Comparison of ENCODE assay signal across 19 cellular contexts in genomic region chr2:215705771-215706261, GRCh38.
DNase-seq lines count a peak whose midpoint lies in the region; TF ChIP-seq lines count a peak whose summit lies in the region.
"Had no signal": no experiment of that assay in that cellular context is flagged by ENCODE, and none has a peak within 500 bp of the region (broad histone marks: within the 10 kb centered on the region; RNA-seq: fewer than 3 reads in every experiment).

No MANE protein-coding gene starts in this region.

- H3K4me1 Mint-ChIP-seq in Caco-2 (ENCODE audit: low read depth, unreplicated experiment) = peaks cover 36% of the 10 kb centered on the region
- no peaks in the 10 kb centered on the region for H3K4me1 Mint-ChIP-seq in activated T-cell treated with anti-CD3 and anti-CD28 coated beads, Interleukin-2, amount 50 U/mL, for 24 hours (ENCODE audit: low read depth)
- H3K4me1 Mint-ChIP-seq: WTC11 had no signal

- TF ChIP-seq EP300 in sigmoid colon (IDR thresholded peaks at IDR 0.05) = no peak

- peaks cover 43% of the 10 kb centered on the region for H3K4me1 ChIP-seq in Caco-2
- peaks cover 10% of the 10 kb centered on the region for H3K4me1 ChIP-seq in OCI-LY3 (ENCODE audit: low read length)
- peaks cover 0 to 44% (median 30%) of the 10 kb centered on the region in 4 donors for H3K4me1 ChIP-seq in sigmoid colon
- H3K4me1 ChIP-seq: prostate gland, SJCRH30 had no signal

- H3K27ac ChIP-seq in OCI-LY3 (ENCODE audit: low read length) (no peak overlapping the region), sigmoid colon (peak overlapping the region; percentile 69 to 82 (median 73))
- H3K27ac ChIP-seq: prostate gland, SJCRH30 had no signal

- TF ChIP-seq POLR2A in sigmoid colon (IDR thresholded peaks at IDR 0.05) = no peak

- BruUV-seq in Caco-2 (replicated peaks; lab: Mats Ljungman, UMichigan) = no TSS peak

- peaks cover 10% of the 10 kb centered on the region for H3K36me3 Mint-ChIP-seq in Caco-2 (ENCODE audit: insufficient read depth, unreplicated experiment)
- no peaks in the 10 kb centered on the region for H3K36me3 Mint-ChIP-seq in activated T-cell treated with anti-CD3 and anti-CD28 coated beads, Interleukin-2, amount 50 U/mL, for 24 hours (ENCODE audit: low read depth)
- H3K36me3 Mint-ChIP-seq: activated CD4-positive, alpha-beta memory T cell treated with anti-CD3 and anti-CD28 coated beads for 36 hours; WTC11 had no signal

- H3K9me3 Mint-ChIP-seq in Caco-2 (ENCODE audit: unreplicated experiment) = peaks cover 10% of the 10 kb centered on the region
- no peaks in the 10 kb centered on the region for H3K9me3 Mint-ChIP-seq in activated T-cell treated with anti-CD3 and anti-CD28 coated beads, Interleukin-2, amount 50 U/mL, for 24 hours
- H3K9me3 Mint-ChIP-seq: activated CD4-positive, alpha-beta memory T cell treated with anti-CD3 and anti-CD28 coated beads for 36 hours; CD4-positive, alpha-beta T cell had no signal

- H3K36me3 ChIP-seq in Caco-2 (ENCODE audit: control insufficient read depth, insufficient read depth, low read length) (no peaks in the 10 kb centered on the region), OCI-LY3 (replicated peaks; ENCODE audit: low read depth, low read length) (no peaks in the 10 kb centered on the region), sigmoid colon (no peaks in the 10 kb centered on the region)
- H3K36me3 ChIP-seq: prostate gland, SJCRH30 had no signal

- no peak overlapping the region for H3K9ac ChIP-seq in OCI-LY3 (ENCODE audit: low read length)

- no peak overlapping the region for H2AFZ ChIP-seq in OCI-LY3 (ENCODE audit: low read depth, low read length)

- CTCF ChIA-PET in Caco-2 (lab: Charles Lee) = no interaction called here

- POLR2A ChIA-PET in Caco-2 (lab: Charles Lee) = no interaction called here

- no peaks in the 10 kb centered on the region for H3K79me2 ChIP-seq in OCI-LY3 (ENCODE audit: low read length)

- DNase-seq in Caco-2 (no peak), fibroblast of peridontal ligament (ENCODE audit: extremely low read depth) (peak; percentile 66), sigmoid colon (no peak), GM19238 (ENCODE audit: insufficient read length, low spot score) (no peak), dermis blood vessel endothelial cell (no peak), AG08396 (ENCODE audit: low spot score) (no peak)
- no peak for DNase-seq in activated T-cell treated with anti-CD3 and anti-CD28 coated beads, Interleukin-2, amount 50 U/mL, for 24 hours
- DNase-seq: activated CD4-positive, alpha-beta memory T cell treated with anti-CD3 and anti-CD28 coated beads for 36 hours; activated naive CD4-positive, alpha-beta T cell treated with Interleukin-2 at 50 U/mL for 16 hours; activated T-cell treated with anti-CD3 and anti-CD28 coated beads, Interleukin-2, amount 50 U/mL, for 1 hour; anterior cingulate cortex; CD4-positive, alpha-beta T cell; DND-41; foreskin melanocyte; SJCRH30; stimulated activated CD4-positive, alpha-beta T cell treated with anti-CD3 and anti-CD28 coated beads, Interleukin-4, amount 100 ng/mL, for 24 hours had no signal

- intact Hi-C loops in Caco-2 (cut with micrococcal nuclease; ENCODE audit: unreplicated experiment) (no loop called here), sigmoid colon (cut with DNase I) (no loop called here)

- no peaks in the 10 kb centered on the region for H4K20me1 ChIP-seq in OCI-LY3 (ENCODE audit: insufficient read depth, low read length)

- H3K4me2 ChIP-seq in OCI-LY3 (ENCODE audit: low read length) = 0 out of 2 replicates have a peak overlapping the region, but pooled peaks have one; percentile 15

- TF ChIP-seq CTCF in Caco-2 (IDR thresholded peaks at IDR 0.05; ENCODE audit: insufficient read depth in 1 of 2, low read depth in 1 of 2, low read length in 1 of 2, severe bottlenecking in 1 of 2, unreplicated experiment in 1 of 2) (no peak), OCI-LY3 (IDR thresholded peaks at IDR 0.05; ENCODE audit: low read depth, low read length) (no peak), sigmoid colon (IDR thresholded peaks at IDR 0.05) (no peak)

- 66 to 82% methylated on average over 2 of the region's 2 CpGs for WGBS in sigmoid colon, 2 donors

- H3K27ac Mint-ChIP-seq in Caco-2 (ENCODE audit: unreplicated experiment) = peak overlapping the region; percentile 29
- H3K27ac Mint-ChIP-seq in activated T-cell treated with anti-CD3 and anti-CD28 coated beads, Interleukin-2, amount 50 U/mL, for 24 hours = no peak overlapping the region
- H3K27ac Mint-ChIP-seq: activated CD4-positive, alpha-beta memory T cell treated with anti-CD3 and anti-CD28 coated beads for 36 hours; CD4-positive, alpha-beta T cell; WTC11 had no signal

- H3K4me3 Mint-ChIP-seq in Caco-2 (ENCODE audit: unreplicated experiment) = no peak overlapping the region
- no peak overlapping the region for H3K4me3 Mint-ChIP-seq in activated T-cell treated with anti-CD3 and anti-CD28 coated beads, Interleukin-2, amount 50 U/mL, for 24 hours
- H3K4me3 Mint-ChIP-seq: activated CD4-positive, alpha-beta memory T cell treated with anti-CD3 and anti-CD28 coated beads for 36 hours; CD4-positive, alpha-beta T cell; WTC11 had no signal

- H3K27me3 ChIP-seq in Caco-2 (replicated peaks; ENCODE audit: control insufficient read depth, insufficient read depth, low read length) = no peaks in the 10 kb centered on the region
- H3K27me3 ChIP-seq in OCI-LY3 (ENCODE audit: low read depth, low read length) = no peaks in the 10 kb centered on the region
- H3K27me3 ChIP-seq in sigmoid colon = no peaks in the 10 kb centered on the region
- H3K27me3 ChIP-seq: SJCRH30 had no signal

- H3K4me3 ChIP-seq in Caco-2 (ENCODE audit: low read depth, low read length) (no peak overlapping the region), OCI-LY3 (ENCODE audit: low read length) (no peak overlapping the region), sigmoid colon (no peak overlapping the region)
- H3K4me3 ChIP-seq: prostate gland, SJCRH30 had no signal

- no peaks in the 10 kb centered on the region for H3K27me3 Mint-ChIP-seq in Caco-2 (ENCODE audit: insufficient read depth, unreplicated experiment)
- no peaks in the 10 kb centered on the region for H3K27me3 Mint-ChIP-seq in activated T-cell treated with anti-CD3 and anti-CD28 coated beads, Interleukin-2, amount 50 U/mL, for 24 hours
- H3K27me3 Mint-ChIP-seq: activated CD4-positive, alpha-beta memory T cell treated with anti-CD3 and anti-CD28 coated beads for 36 hours; CD4-positive, alpha-beta T cell had no signal

- H3K9me3 ChIP-seq in Caco-2 = no peaks in the 10 kb centered on the region
- H3K9me3 ChIP-seq in OCI-LY3 (ENCODE audit: insufficient read depth, low read length) = no peaks in the 10 kb centered on the region
- no peaks in the 10 kb centered on the region for H3K9me3 ChIP-seq in sigmoid colon
- H3K9me3 ChIP-seq: prostate gland, SJCRH30 had no signal
